In genomic region chr3:149401215-149401925, GRCh38 we compare ENCODE assay signal across 11 cellular contexts. TPM values are rescaled to one million over a fixed set of nuclear protein-coding genes. Genes with fewer than 3 reads are reported as not detected.
DNase-seq lines count a peak whose midpoint lies in the region; ATAC-seq and TF ChIP-seq lines count a peak whose summit lies in the region.
"Had no signal": no experiment of that assay in that cellular context is flagged by ENCODE, and none has a peak within 500 bp of the region (broad histone marks: within the 10 kb centered on the region; RNA-seq: fewer than 3 reads in every experiment).

No MANE protein-coding gene starts in this region.

- no peak overlapping the region for H4K8ac ChIP-seq in mesendoderm (ENCODE audit: low read depth, low read length)

- H3K4me3 ChIP-seq in ACC112 (ENCODE audit: low read depth, low read length) (peak overlapping the region; percentile 26; the same call in 1 of the 2 replicates), breast epithelium (no peak overlapping the region), liver (ENCODE audit: low read depth in 1 of 3, low read length in 3 of 3) (peak overlapping the region in 1 of 3 donors; percentile 4), mesendoderm (ENCODE audit: low read length) (no peak overlapping the region)

- no peak for TF ChIP-seq CTCF in breast epithelium (IDR thresholded peaks at IDR 0.05)
- TF ChIP-seq CTCF in liver (IDR thresholded peaks at IDR 0.05; ENCODE audit: low read depth, low read length, missing input control), result no peak

- no peak overlapping the region for H2AK5ac ChIP-seq in mesendoderm (ENCODE audit: low read length)

- no peak overlapping the region for H2BK5ac ChIP-seq in mesendoderm (ENCODE audit: low read length)

- ATAC-seq in GM18867 (IDR thresholded peaks at IDR 0.05; ENCODE audit: unreplicated experiment) (no peak), GM21737 (IDR thresholded peaks at IDR 0.05; ENCODE audit: unreplicated experiment) (no peak)
- ATAC-seq in stimulated activated naive CD8-positive, alpha-beta T cell treated with anti-CD3 and anti-CD28 coated beads, Interleukin-15, Interleukin-2, amounts not matched to agents 100 U/mL and 50 U/mL, for 24 hours, result no peak
- ATAC-seq: activated CD4-positive, CD25-positive, alpha-beta regulatory T cell treated with anti-CD3 and anti-CD28 coated beads, Interleukin-2, amount 50 U/mL, for 24 hours; stimulated activated effector memory CD8-positive, alpha-beta T cell treated with anti-CD3 and anti-CD28 coated beads, Interleukin-12 subunit alpha, Interleukin-12 subunit beta, amount 100 ng/mL, for 72 hours had no signal

- H3K4me1 ChIP-seq in ACC112 (ENCODE audit: control insufficient read depth, insufficient read depth, low read length, unreplicated experiment) (peaks cover 21% of the 10 kb centered on the region), breast epithelium (no peaks in the 10 kb centered on the region), liver (ENCODE audit: control insufficient read depth in 4 of 4, insufficient read depth in 4 of 4, low read length in 3 of 4) (peaks cover 7 to 47% (median 31%) of the 10 kb centered on the region in 4 donors), mesendoderm (ENCODE audit: control insufficient read depth, low read depth, low read length) (no peaks in the 10 kb centered on the region)

- H3K79me1 ChIP-seq in mesendoderm (ENCODE audit: low read length), result no peaks in the 10 kb centered on the region

- no peak overlapping the region for H2BK15ac ChIP-seq in mesendoderm (replicated peaks; ENCODE audit: low read depth)

- no peak overlapping the region for H3K23ac ChIP-seq in mesendoderm (ENCODE audit: low read length)

- WGBS in liver, result 22% methylated on average over 3 of the region's 3 CpGs
- no CpG with 5 or more reads among the region's 3 CpGs for WGBS in mesendoderm (ENCODE audit: extremely low coverage, insufficient coverage, low lambda C conversion rate)

- H3K9ac ChIP-seq in liver (ENCODE audit: low read depth in 1 of 2, low read length in 2 of 2), result peak overlapping the region in 1 of 2 donors; percentile 58
- H3K9ac ChIP-seq in mesendoderm (ENCODE audit: low read length), result no peak overlapping the region

- H2BK120ac ChIP-seq in mesendoderm (ENCODE audit: low read depth, low read length), result no peak overlapping the region

- no peak overlapping the region for H3K56ac ChIP-seq in mesendoderm (ENCODE audit: low read length)

- no peak overlapping the region for H3K18ac ChIP-seq in mesendoderm (ENCODE audit: low read length)

- H2AFZ ChIP-seq in ACC112 (ENCODE audit: low read length, unreplicated experiment), result no peak overlapping the region

- H3K27ac ChIP-seq in ACC112 (ENCODE audit: low read depth, low read length), result peak overlapping the region; percentile 89
- H3K27ac ChIP-seq in breast epithelium, result peak overlapping the region; percentile 14 to 70
- peak overlapping the region; percentile 89 to 93 for H3K27ac ChIP-seq in liver (ENCODE audit: low read depth in 1 of 2, low read length in 2 of 2)
- H3K27ac ChIP-seq in mesendoderm (ENCODE audit: low read depth, low read length), result no peak overlapping the region

- DNase-seq in NAMALWA (ENCODE audit: low spot score), result peak; percentile 15
- DNase-seq in breast epithelium (ENCODE audit: low spot score in 2 of 2), result no peak
- DNase-seq in stimulated activated naive CD8-positive, alpha-beta T cell treated with anti-CD3 and anti-CD28 coated beads, Interleukin-15, Interleukin-2, amounts not matched to agents 100 U/mL and 50 U/mL, for 24 hours, result no peak
- DNase-seq in mesendoderm, result no peak
- DNase-seq: AML-193 had no signal

- H4K5ac ChIP-seq in mesendoderm (ENCODE audit: low read length), result no peak overlapping the region

- TF ChIP-seq RAD21 in liver (IDR thresholded peaks at IDR 0.05), result peak; percentile 47 to 57

- H3K36me3 ChIP-seq in ACC112 (ENCODE audit: insufficient read depth, low read length), result no peaks in the 10 kb centered on the region; the same call in 1 of the 2 replicates
- H3K36me3 ChIP-seq in breast epithelium, result no peaks in the 10 kb centered on the region
- no peaks in the 10 kb centered on the region for H3K36me3 ChIP-seq in liver (ENCODE audit: control insufficient read depth in 4 of 4, insufficient read depth in 3 of 4, low read depth in 1 of 4, low read length in 3 of 4)
- H3K36me3 ChIP-seq in mesendoderm (ENCODE audit: control insufficient read depth, insufficient read depth, low read length), result no peaks in the 10 kb centered on the region

- H3K27me3 ChIP-seq in ACC112 (ENCODE audit: insufficient read depth, low read length), result no peaks in the 10 kb centered on the region
- H3K27me3 ChIP-seq in breast epithelium, result no peaks in the 10 kb centered on the region
- H3K27me3 ChIP-seq in liver (ENCODE audit: control insufficient read depth in 4 of 4, insufficient read depth in 4 of 4, low read length in 3 of 4), result no peaks in the 10 kb centered on the region
- H3K27me3 ChIP-seq in mesendoderm (ENCODE audit: insufficient read depth, low read length, poor library complexity), result no peaks in the 10 kb centered on the region

- intact Hi-C loops in breast epithelium (cut with DNase I; ENCODE audit: low total_unique reads), result no loop called here

- no peak overlapping the region for H3K4ac ChIP-seq in mesendoderm (ENCODE audit: low read depth, low read length)

- no peak overlapping the region for H3K4me2 ChIP-seq in mesendoderm (ENCODE audit: low read length)

- no peak for TF ChIP-seq POLR2A in breast epithelium (IDR thresholded peaks at IDR 0.05)

- no peaks in the 10 kb centered on the region for H3K79me2 ChIP-seq in ACC112 (ENCODE audit: control insufficient read depth, insufficient read depth, low read length, unreplicated experiment)
- H3K79me2 ChIP-seq in mesendoderm (ENCODE audit: control insufficient read depth, insufficient read depth, low read length), result no peaks in the 10 kb centered on the region

- H3K9me3 ChIP-seq in breast epithelium (no peaks in the 10 kb centered on the region), liver (ENCODE audit: control insufficient read depth in 4 of 4, low read length in 3 of 4) (no peaks in the 10 kb centered on the region)

TF ChIP-seq in liver, 16 proteins besides CTCF, POLR2A, EP300 and RAD21 (continues in another document):
- TF ChIP-seq REST (IDR thresholded peaks at IDR 0.05) (peak; percentile 70), HNF4G (IDR thresholded peaks at IDR 0.05) (peak; percentile 67), GABPA (IDR thresholded peaks at IDR 0.05 in 1 of 2, conservative IDR thresholded peaks at IDR 0.05 in 1 of 2) (peak; percentile 70 to 77), MAX (IDR thresholded peaks at IDR 0.05) (peak; percentile 82), ATF3 (IDR thresholded peaks at IDR 0.05) (peak; percentile 79), JUND (IDR thresholded peaks at IDR 0.05) (peak; percentile 89 to 96), SP1 (IDR thresholded peaks at IDR 0.05) (peak; percentile 96), HNF4A (conservative IDR thresholded peaks at IDR 0.05) (peak; percentile 89 to 91), RXRA (IDR thresholded peaks at IDR 0.05) (peak; percentile 75 to 87), FOXA2 (IDR thresholded peaks at IDR 0.05) (peak; percentile 100), ZBTB33 (IDR thresholded peaks at IDR 0.05) (peak; percentile 91)

RNA-seq across cellular contexts. Expression of gene TM4SF1, which starts 23.9 kb away (rescaled TPM):
- total RNA-seq in breast epithelium (100 to 1,000 TPM in 2 of 3 donors, 10 to 100 TPM in 1; 48.5 to 559 (median 290) TPM), liver (10 to 100 TPM; 21.5 to 31.5 TPM)
- polyA plus RNA-seq in liver, result 10 to 100 TPM; 20.0 to 28.8 TPM
- 0.22 TPM for polyA plus RNA-seq in mesendoderm (2013, experiment 1 of 2)
- 0.25 TPM for polyA plus RNA-seq in mesendoderm (2013, experiment 2 of 2)
